8 cellular contexts compared by ENCODE assay signal in the genomic region with DNA sequence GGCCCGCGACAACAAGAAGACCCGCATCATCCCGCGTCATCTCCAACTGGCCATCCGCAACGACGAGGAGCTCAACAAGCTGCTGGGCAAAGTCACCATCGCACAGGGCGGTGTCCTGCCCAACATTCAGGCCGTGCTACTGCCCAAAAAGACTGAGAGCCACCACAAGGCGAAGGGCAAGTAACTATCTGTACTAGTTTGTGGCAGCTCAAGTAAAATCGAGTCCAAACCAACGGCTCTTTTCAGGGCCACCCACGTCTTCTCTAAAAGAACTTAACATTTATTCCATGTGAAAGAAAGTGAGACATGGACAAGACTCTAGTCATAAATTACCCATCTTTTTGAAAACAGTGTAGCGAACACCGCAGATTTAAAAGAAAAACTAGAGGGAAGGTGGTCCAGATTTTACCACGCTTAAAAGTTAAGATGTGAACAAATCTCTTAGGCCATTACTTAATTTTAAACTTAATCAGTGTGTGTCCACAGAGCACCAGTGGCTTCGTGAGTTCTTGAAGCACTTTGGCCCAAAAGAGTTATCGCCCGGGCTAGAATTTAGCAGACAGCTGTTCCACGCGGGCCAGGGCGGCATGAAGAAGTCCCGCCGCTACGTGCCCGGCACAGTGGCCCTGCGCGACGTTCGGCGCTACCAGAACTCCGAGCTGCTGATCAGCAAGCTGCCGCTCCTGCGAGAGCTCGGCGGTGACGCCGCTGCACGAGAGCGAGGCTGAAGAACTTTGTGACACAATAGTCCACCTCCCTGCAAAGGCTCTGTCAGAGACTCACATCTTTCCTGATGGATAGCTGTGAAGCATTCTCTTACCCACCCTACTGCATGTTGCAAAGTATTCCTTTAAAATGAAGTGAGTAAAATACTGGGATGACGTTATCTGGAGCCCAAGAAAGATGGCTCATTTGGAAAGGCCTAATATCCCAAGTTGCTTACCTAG.
A peak's percentile ranks its signal among the peaks of the same experiment; 100 is the strongest.
DNase-seq lines count a peak whose midpoint lies in the region; ATAC-seq lines count a peak whose summit lies in the region.

No MANE protein-coding gene starts in this region.

- H3K9me3 Mint-ChIP-seq in stimulated activated naive B cell treated with anti-CD40 and anti-IgM and Interleukin-4, amounts not matched to agents 10 μg/mL and 1 μg/mL and 100 μg/mL, for 72 hours = no peaks in the 10 kb centered on the region

- peaks cover 10 to 13% of the 10 kb centered on the region in 2 donors for H3K4me1 Mint-ChIP-seq in stimulated activated naive B cell treated with anti-CD40 and anti-IgM and Interleukin-4, amounts not matched to agents 10 μg/mL and 1 μg/mL and 100 μg/mL, for 72 hours

- peak; percentile 33 for DNase-seq in CMK (ENCODE audit: low read depth)
- DNase-seq in NCI-H345 (lab: John Stamatoyannopoulos, UW) = peak; percentile 58
- peak; percentile 66 for DNase-seq in activated CD4-positive, alpha-beta T cell treated with anti-CD3 and anti-CD28 coated beads for 1 hour
- peak; percentile 52 to 78 for DNase-seq in dermis microvascular lymphatic vessel endothelial cell (ENCODE audit: low read depth in 2 of 2)
- peak; percentile 77 to 78 for DNase-seq in lung microvascular endothelial cell (ENCODE audit: low read depth in 2 of 2)
- peak; percentile 73 for DNase-seq in stimulated activated naive B cell treated with anti-CD40 and anti-IgM and Interleukin-4, amounts not matched to agents 10 μg/mL and 1 μg/mL and 100 μg/mL, for 72 hours

- no peaks in the 10 kb centered on the region for H3K27me3 Mint-ChIP-seq in stimulated activated naive B cell treated with anti-CD40 and anti-IgM and Interleukin-4, amounts not matched to agents 10 μg/mL and 1 μg/mL and 100 μg/mL, for 72 hours

- H3K4me3 Mint-ChIP-seq in stimulated activated naive B cell treated with anti-CD40 and anti-IgM and Interleukin-4, amounts not matched to agents 10 μg/mL and 1 μg/mL and 100 μg/mL, for 72 hours = no peak overlapping the region

- H3K36me3 Mint-ChIP-seq in stimulated activated naive B cell treated with anti-CD40 and anti-IgM and Interleukin-4, amounts not matched to agents 10 μg/mL and 1 μg/mL and 100 μg/mL, for 72 hours = peaks cover 9 to 10% of the 10 kb centered on the region in 2 donors

- no peak overlapping the region for H3K27ac Mint-ChIP-seq in stimulated activated naive B cell treated with anti-CD40 and anti-IgM and Interleukin-4, amounts not matched to agents 10 μg/mL and 1 μg/mL and 100 μg/mL, for 72 hours

- peak; percentile 20 for ATAC-seq in GM21825 (IDR thresholded peaks at IDR 0.05; ENCODE audit: unreplicated experiment)
- ATAC-seq in stimulated activated naive B cell treated with anti-CD40 and anti-IgM and Interleukin-4, amounts not matched to agents 10 μg/mL and 1 μg/mL and 100 μg/mL, for 72 hours (replicated peaks) = peak; percentile 37 to 49
- ATAC-seq in HG02852 (IDR thresholded peaks at IDR 0.05; ENCODE audit: unreplicated experiment) = no peak
